Comparison of ENCODE assay signal across 16 cellular contexts in genomic region chr12:131673519-131674265, GRCh38. TPM values are rescaled to one million over a fixed set of nuclear protein-coding genes. Genes with fewer than 3 reads are reported as not detected.
DNase-seq lines count a peak whose midpoint lies in the region; TF ChIP-seq lines count a peak whose summit lies in the region.
"Had no signal": no experiment of that assay in that cellular context is flagged by ENCODE, and none has a peak within 500 bp of the region (broad histone marks: within the 10 kb centered on the region; RNA-seq: fewer than 3 reads in every experiment).

No MANE protein-coding gene starts in this region.

- no peak overlapping the region for H3K27ac Mint-ChIP-seq in osteocyte (ENCODE audit: unreplicated experiment)

- H3K27me3 Mint-ChIP-seq in osteocyte (ENCODE audit: unreplicated experiment) = peaks cover 22% of the 10 kb centered on the region

- TF ChIP-seq CTCF in coronary artery (IDR thresholded peaks at IDR 0.05) (no peak), osteocyte (IDR thresholded peaks at IDR 0.05) (no peak)

- H3K4me1 Mint-ChIP-seq in osteocyte (ENCODE audit: unreplicated experiment) = no peaks in the 10 kb centered on the region
- H3K4me1 Mint-ChIP-seq: central memory CD8-positive, alpha-beta T cell had no signal

- H3K4me3 Mint-ChIP-seq in osteocyte (ENCODE audit: unreplicated experiment) = no peak overlapping the region
- H3K4me3 Mint-ChIP-seq: central memory CD8-positive, alpha-beta T cell had no signal

- H3K36me3 Mint-ChIP-seq in osteocyte (ENCODE audit: unreplicated experiment) = no peaks in the 10 kb centered on the region

- no peak overlapping the region for H3K4me3 ChIP-seq in coronary artery
- H3K4me3 ChIP-seq: esophagus muscularis mucosa, pancreas, vagina had no signal

- H3K27ac ChIP-seq in coronary artery = peak overlapping the region in 1 of 2 donors; percentile 40
- H3K27ac ChIP-seq: esophagus muscularis mucosa, pancreas, vagina had no signal

- POLR2A ChIA-PET in HEK293T (lab: Yijun Ruan, JAX) = no interaction called here

- DNase-seq in EH (ENCODE audit: low read depth) (peak; percentile 7), MV-4-11 (lab: John Stamatoyannopoulos, UW) (peak; percentile 81), coronary artery (ENCODE audit: low spot score) (peak; percentile 21), osteocyte (ENCODE audit: extremely low spot score, unreplicated experiment) (peak; percentile 27), HEK293T (ENCODE audit: extremely low spot score) (no peak), middle frontal gyrus (ENCODE audit: extremely low spot score, low spot score) (no peak), NCI-H187 (lab: John Stamatoyannopoulos, UW) (no peak), DMS 273 treated with DMSO at 0.1 percent for 48 hours (lab: John Stamatoyannopoulos, UW) (no peak)
- DNase-seq: activated naive CD4-positive, alpha-beta T cell treated with anti-CD3 and anti-CD28 coated beads, Interleukin-2, amount 50 U/mL, for 16 hours; C1 segment of cervical spinal cord; mesenchymal stem cell; NCI-H2081 treated with DMSO at 0.1 percent for 48 hours; pancreas had no signal

- no peaks in the 10 kb centered on the region for H3K9me3 Mint-ChIP-seq in osteocyte (ENCODE audit: unreplicated experiment)
- H3K9me3 Mint-ChIP-seq: central memory CD8-positive, alpha-beta T cell had no signal

- CTCF ChIA-PET in HEK293T (lab: Yijun Ruan, JAX) = no interaction called here

TF ChIP-seq in HEK293T, 16 proteins besides CTCF, POLR2A, EP300 and RAD21:
- TF ChIP-seq FOXM1 (IDR thresholded peaks at IDR 0.05; ENCODE audit: borderline replicate concordance) (no peak), FOXK2 (IDR thresholded peaks at IDR 0.05) (no peak), FOXA1 (IDR thresholded peaks at IDR 0.05) (no peak), ELF4 (IDR thresholded peaks at IDR 0.05) (no peak), SUZ12 (IDR thresholded peaks at IDR 0.05) (no peak), PKNOX1 (IDR thresholded peaks at IDR 0.05) (no peak), CTBP1 (IDR thresholded peaks at IDR 0.05; ENCODE audit: borderline replicate concordance) (no peak), ZNF384 (IDR thresholded peaks at IDR 0.05) (no peak), HDGF (IDR thresholded peaks at IDR 0.05; ENCODE audit: borderline replicate concordance) (no peak), LEF1 (IDR thresholded peaks at IDR 0.05; ENCODE audit: borderline replicate concordance) (no peak), ARNT (IDR thresholded peaks at IDR 0.05) (no peak), L3MBTL2 (conservative IDR thresholded peaks at IDR 0.05) (no peak), SP1 (IDR thresholded peaks at IDR 0.05) (no peak), NFRKB (IDR thresholded peaks at IDR 0.05) (no peak), BHLHE40 (IDR thresholded peaks at IDR 0.05; ENCODE audit: borderline replicate concordance) (no peak), TARDBP (IDR thresholded peaks at IDR 0.05) (no peak)
TF ChIP-seq in HEK293T: peak in this region for 0.

RNA-seq across cellular contexts. Expression of gene SFSWAP, which starts 37.2 kb away (rescaled TPM):
- 48.0 and 51.3 TPM in 2 replicates for total RNA-seq in osteocyte

Comparison
In these comparisons a context has a peak if more than half of its experiments do, and no peak if none do; other contexts are left out.
1. DNase-seq: peak in EH (single experiment), MV-4-11 (single experiment), coronary artery (single experiment) and osteocyte (single experiment); none in HEK293T (single experiment), middle frontal gyrus (single experiment), NCI-H187 (0 of 2) and DMS 273 treated with DMSO at 0.1 percent for 48 hours (single experiment).